In the genomic region with DNA sequence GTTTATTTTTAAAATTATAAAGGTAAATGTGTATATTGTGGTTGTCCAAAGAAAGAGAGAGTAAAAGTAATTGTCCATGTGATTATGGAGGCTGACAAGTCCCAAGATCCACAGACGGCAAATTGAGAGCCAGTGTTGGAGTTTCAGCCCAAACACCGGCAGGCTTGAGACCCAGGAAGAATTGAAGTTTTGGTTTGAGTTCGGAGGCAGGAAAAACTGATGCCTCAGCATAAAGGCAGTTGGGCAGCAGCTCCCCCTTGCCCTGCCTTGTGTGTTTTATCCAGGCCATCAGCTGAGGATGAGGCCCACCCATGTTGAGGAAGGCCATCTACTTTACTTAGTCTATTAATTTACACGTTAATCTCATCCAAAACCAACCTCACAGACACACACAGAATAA, we compare ENCODE assay signal across 1 cellular context.
TF ChIP-seq lines count a peak whose summit lies in the region.

No MANE protein-coding gene starts in this region.

TF ChIP-seq in H1, 55 proteins besides CTCF, POLR2A, EP300 and RAD21:
- TF ChIP-seq TAF7 (optimal IDR thresholded peaks at IDR 0.05; ENCODE audit: borderline replicate concordance, low read depth, low read length) (no peak), MAFK (IDR thresholded peaks at IDR 0.05; ENCODE audit: low read depth, low read length) (0 out of 2 replicates have a peak, but pooled peaks have one; percentile 38)
